29 cellular contexts compared by ENCODE assay signal in genomic region chr5:11894992-11895391, GRCh38. TPM values are rescaled to one million over a fixed set of nuclear protein-coding genes. Genes with fewer than 3 reads are reported as not detected.
"Had no signal": no experiment of that assay in that cellular context is flagged by ENCODE, and none has a peak within 500 bp of the region (broad histone marks: within the 10 kb centered on the region; RNA-seq: fewer than 3 reads in every experiment).

No MANE protein-coding gene starts in this region.

- H3K9me3 Mint-ChIP-seq: stimulated activated naive CD8-positive, alpha-beta T cell treated with anti-CD3 and anti-CD28 coated beads, Interleukin-15, amount 100 ng/mL, for 72 hours; type B pancreatic cell had no signal

- H3K4me1 Mint-ChIP-seq: naive B cell; naive thymus-derived CD8-positive, alpha-beta T cell; nephron progenitor cell; neural crest cell; stimulated activated effector memory CD8-positive, alpha-beta T cell treated with anti-CD3 and anti-CD28 coated beads, Interleukin-12 subunit alpha, Interleukin-12 subunit beta, amount 100 ng/mL, for 72 hours; stimulated activated naive CD8-positive, alpha-beta T cell treated with anti-CD3 and anti-CD28 coated beads, Interleukin-15, amount 100 ng/mL, for 72 hours had no signal

- H3K4me1 ChIP-seq: parathyroid adenoma, prostate gland, right lobe of liver, sigmoid colon, suprapubic skin, testis, tibial artery, transverse colon, upper lobe of right lung, uterus had no signal

- H3K9me3 ChIP-seq: neutrophil, prostate gland, right lobe of liver, sigmoid colon, suprapubic skin, testis, transverse colon, upper lobe of right lung, uterus had no signal

- H3K27ac ChIP-seq: neutrophil, parathyroid adenoma, prostate gland, right lobe of liver, sigmoid colon, suprapubic skin, testis, tibial artery, transverse colon, upper lobe of right lung, uterus had no signal

- DNase-seq: naive B cell; naive thymus-derived CD8-positive, alpha-beta T cell; nephron progenitor cell; nucleus accumbens; posterior cingulate gyrus; right cardiac atrium; right lobe of liver; sigmoid colon; small intestine; stimulated activated CD4-positive, alpha-beta T cell treated with anti-CD3 and anti-CD28 coated beads, Interleukin-15, amount 100 ng/mL, for 24 hours; stimulated activated CD4-positive, alpha-beta T cell treated with anti-CD3 and anti-CD28 coated beads, Interleukin-4, amount 100 ng/mL, for 24 hours; stimulated activated naive CD4-positive, alpha-beta T cell; stimulated activated naive CD8-positive, alpha-beta T cell treated with anti-CD3 and anti-CD28 coated beads, Interleukin-15, amount 100 ng/mL, for 72 hours; stimulated activated naive CD8-positive, alpha-beta T cell treated with anti-CD3 and anti-CD28 coated beads, Interleukin-15, Interleukin-2, amounts not matched to agents 100 U/mL and 50 U/mL, for 24 hours; substantia nigra; testis; tibial artery; transverse colon; upper lobe of right lung; uterus had no signal

- ATAC-seq: naive thymus-derived CD8-positive, alpha-beta T cell; natural killer cell treated with Interleukin-12 subunit alpha and Interleukin-12 subunit beta and Interleukin-15 and Interleukin-18, amount 100 ng/mL, for 72 hours; right cardiac atrium; right lobe of liver; stimulated activated effector memory CD8-positive, alpha-beta T cell treated with anti-CD3 and anti-CD28 coated beads, Interleukin-12 subunit alpha, Interleukin-12 subunit beta, amount 100 ng/mL, for 72 hours; stimulated activated naive CD8-positive, alpha-beta T cell treated with anti-CD3 and anti-CD28 coated beads, Interleukin-15, amount 100 ng/mL, for 72 hours; stimulated activated naive CD8-positive, alpha-beta T cell treated with anti-CD3 and anti-CD28 coated beads, Interleukin-15, Interleukin-2, amounts not matched to agents 100 U/mL and 50 U/mL, for 24 hours; upper lobe of right lung had no signal

- H3K27me3 ChIP-seq: neutrophil, right lobe of liver, sigmoid colon, suprapubic skin, testis, tibial artery, transverse colon, upper lobe of right lung, uterus had no signal

- H3K27ac Mint-ChIP-seq: naive B cell; naive thymus-derived CD8-positive, alpha-beta T cell; natural killer cell treated with Interleukin-12 subunit alpha and Interleukin-12 subunit beta and Interleukin-15 and Interleukin-18, amount 100 ng/mL, for 72 hours; nephron progenitor cell; stimulated activated effector memory CD8-positive, alpha-beta T cell treated with anti-CD3 and anti-CD28 coated beads, Interleukin-12 subunit alpha, Interleukin-12 subunit beta, amount 100 ng/mL, for 72 hours; stimulated activated naive CD8-positive, alpha-beta T cell treated with anti-CD3 and anti-CD28 coated beads, Interleukin-15, amount 100 ng/mL, for 72 hours; type B pancreatic cell had no signal

- H3K4me3 Mint-ChIP-seq: naive B cell; naive thymus-derived CD8-positive, alpha-beta T cell; natural killer cell treated with Interleukin-12 subunit alpha and Interleukin-12 subunit beta and Interleukin-15 and Interleukin-18, amount 100 ng/mL, for 72 hours; nephron progenitor cell; neural crest cell; stimulated activated effector memory CD8-positive, alpha-beta T cell treated with anti-CD3 and anti-CD28 coated beads, Interleukin-12 subunit alpha, Interleukin-12 subunit beta, amount 100 ng/mL, for 72 hours; stimulated activated naive CD8-positive, alpha-beta T cell treated with anti-CD3 and anti-CD28 coated beads, Interleukin-15, amount 100 ng/mL, for 72 hours; type B pancreatic cell had no signal

- H3K27me3 Mint-ChIP-seq: naive B cell; natural killer cell treated with Interleukin-12 subunit alpha and Interleukin-12 subunit beta and Interleukin-15 and Interleukin-18, amount 100 ng/mL, for 72 hours; stimulated activated naive CD8-positive, alpha-beta T cell treated with anti-CD3 and anti-CD28 coated beads, Interleukin-15, amount 100 ng/mL, for 72 hours had no signal

- H3K36me3 ChIP-seq: neutrophil, prostate gland, right lobe of liver, sigmoid colon, suprapubic skin, tibial artery, transverse colon, upper lobe of right lung, uterus had no signal

- H3K4me3 ChIP-seq: prostate gland, right lobe of liver, sigmoid colon, suprapubic skin, testis, tibial artery, transverse colon, upper lobe of right lung, uterus had no signal

- H3K36me3 Mint-ChIP-seq: naive B cell; naive thymus-derived CD8-positive, alpha-beta T cell; natural killer cell treated with Interleukin-12 subunit alpha and Interleukin-12 subunit beta and Interleukin-15 and Interleukin-18, amount 100 ng/mL, for 72 hours; stimulated activated effector memory CD8-positive, alpha-beta T cell treated with anti-CD3 and anti-CD28 coated beads, Interleukin-12 subunit alpha, Interleukin-12 subunit beta, amount 100 ng/mL, for 72 hours; type B pancreatic cell had no signal

RNA-seq across cellular contexts. Expression of gene CTNND2, which starts 9.3 kb away (rescaled TPM):
- total RNA-seq: naive thymus-derived CD8-positive, alpha-beta T cell; natural killer cell treated with Interleukin-12 subunit alpha and Interleukin-12 subunit beta and Interleukin-15 and Interleukin-18, amount 100 ng/mL, for 72 hours; pulmonary artery endothelial cell had no signal
